ENCODE assay signal across 17 cellular contexts in genomic region chr12:13368431-13368830, GRCh38.
"Had no signal": no experiment of that assay in that cellular context is flagged by ENCODE, and none has a peak within 500 bp of the region (broad histone marks: within the 10 kb centered on the region; RNA-seq: fewer than 3 reads in every experiment).

No MANE protein-coding gene starts in this region.

- H3K4me3 ChIP-seq: prostate gland, right lobe of liver, smooth muscle cell, suprapubic skin had no signal

- H3K4me1 ChIP-seq: prostate gland, right lobe of liver, suprapubic skin had no signal

- H3K36me3 ChIP-seq: brain microvascular endothelial cell, prostate gland, right lobe of liver, suprapubic skin had no signal

- H3K9me3 ChIP-seq: prostate gland, right lobe of liver, suprapubic skin had no signal

- H3K27ac ChIP-seq: brain microvascular endothelial cell, epithelial cell of prostate, prostate gland, right lobe of liver, suprapubic skin had no signal

- H3K27me3 ChIP-seq: brain microvascular endothelial cell, right lobe of liver, suprapubic skin had no signal

- ATAC-seq: activated CD4-positive, CD25-positive, alpha-beta regulatory T cell treated with anti-CD3 and anti-CD28 coated beads, Interleukin-2, amount 50 U/mL, for 24 hours; effector memory CD8-positive, alpha-beta T cell; natural killer cell treated with Interleukin-12 subunit alpha and Interleukin-12 subunit beta and Interleukin-15 and Interleukin-18, amount 100 ng/mL, for 72 hours; right lobe of liver; T-cell had no signal

- DNase-seq: activated CD4-positive, alpha-beta T cell treated with anti-CD3 and anti-CD28 coated beads, Interleukin-2, amount 50 U/mL, for 1 hour; activated naive CD4-positive, alpha-beta T cell; activated naive CD8-positive, alpha-beta T cell treated with anti-CD3 and anti-CD28 coated beads, Interleukin-2, amount 10 ng/mL, durations not matched to agents 7 days and 5 days; brain microvascular endothelial cell; cerebellar nuclear complex; effector memory CD8-positive, alpha-beta T cell; foreskin melanocyte; immature natural killer cell; right lobe of liver; T-cell; T1000 had no signal
